ENCODE assay signal across 20 cellular contexts in genomic region chr6:129269076-129269475, GRCh38.
A peak's percentile ranks its signal among the peaks of the same experiment; 100 is the strongest.
DNase-seq lines count a peak whose midpoint lies in the region; ATAC-seq, FAIRE-seq and TF ChIP-seq lines count a peak whose summit lies in the region.
"Had no signal": no experiment of that assay in that cellular context is flagged by ENCODE, and none has a peak within 500 bp of the region (broad histone marks: within the 10 kb centered on the region; RNA-seq: fewer than 3 reads in every experiment).

No MANE protein-coding gene starts in this region.

- DNase-seq in left ventricle myocardium inferior = no peak
- no peak for DNase-seq in cardiac septum (ENCODE audit: low spot score)
- DNase-seq in choroid plexus epithelial cell (ENCODE audit: low read depth) = peak; percentile 56
- no peak for DNase-seq in NCI-H748 treated with DMSO at 0.1 percent for 48 hours (lab: John Stamatoyannopoulos, UW)
- no peak for DNase-seq in GM23338 (ENCODE audit: low spot score)
- no peak for DNase-seq in AML-193 (lab: John Stamatoyannopoulos, UW)
- DNase-seq: CD4-positive, alpha-beta memory T cell; DMS153; DMS79; GDM1; GOT3; H7; HFFc6 had no signal

- peaks cover 47% of the 10 kb centered on the region for H3K36me3 ChIP-seq in left ventricle myocardium inferior
- no peaks in the 10 kb centered on the region for H3K36me3 ChIP-seq in GM23338 (ENCODE audit: insufficient read depth)
- H3K36me3 ChIP-seq: BLaER1 had no signal

- H3F3A ChIP-seq in GM23338 (replicated peaks; ENCODE audit: low read depth) = no peaks in the 10 kb centered on the region

- no peaks in the 10 kb centered on the region for H3K9me3 ChIP-seq in left ventricle myocardium inferior (replicated peaks)
- H3K9me3 ChIP-seq: A549, BLaER1 had no signal

- no peaks in the 10 kb centered on the region for H3K9me3 Mint-ChIP-seq in GM23338
- H3K9me3 Mint-ChIP-seq: CD4-positive, alpha-beta memory T cell; HFFc6 had no signal

- H3K4me2 ChIP-seq in GM23338 = no peak overlapping the region
- H3K4me2 ChIP-seq: A549, BLaER1 had no signal

- no peak overlapping the region for H3K4me3 ChIP-seq in left ventricle myocardium inferior
- H3K4me3 ChIP-seq in choroid plexus epithelial cell (ENCODE audit: low read depth, low read length) = no peak overlapping the region
- H3K4me3 ChIP-seq in GM23338 = no peak overlapping the region
- H3K4me3 ChIP-seq: A549, BLaER1, K562 had no signal

- no peak overlapping the region for H3K4me3 Mint-ChIP-seq in GM23338
- H3K4me3 Mint-ChIP-seq: CD14-positive monocyte; CD4-positive, alpha-beta memory T cell; HFFc6 had no signal

- H3K36me3 Mint-ChIP-seq in GM23338 (ENCODE audit: low read depth) = no peaks in the 10 kb centered on the region
- H3K36me3 Mint-ChIP-seq: CD14-positive monocyte; CD4-positive, alpha-beta memory T cell had no signal

- ATAC-seq in GM23338 = no peak
- ATAC-seq: A549, HCT116, K562 had no signal

- H3K27ac Mint-ChIP-seq in GM23338 = no peak overlapping the region
- H3K27ac Mint-ChIP-seq: CD14-positive monocyte; CD4-positive, alpha-beta memory T cell; HFFc6 had no signal

- TF ChIP-seq CTCF in left ventricle myocardium inferior (IDR thresholded peaks at IDR 0.05; ENCODE audit: borderline replicate concordance) = no peak
- no peak for TF ChIP-seq CTCF in choroid plexus epithelial cell (conservative IDR thresholded peaks at IDR 0.05; ENCODE audit: low read depth, low read length)
- TF ChIP-seq CTCF in GM23338 (conservative IDR thresholded peaks at IDR 0.05; ENCODE audit: low read depth in 2 of 2) = no peak

- H3K27me3 ChIP-seq in left ventricle myocardium inferior (ENCODE audit: low read depth) (no peaks in the 10 kb centered on the region), GM23338 (ENCODE audit: insufficient read depth) (no peaks in the 10 kb centered on the region)
- H3K27me3 ChIP-seq: BLaER1 had no signal

- H3K27ac ChIP-seq in left ventricle myocardium inferior (replicated peaks) (peak overlapping the region; percentile 2), GM23338 (ENCODE audit: low read depth) (no peak overlapping the region)
- H3K27ac ChIP-seq: 22Rv1, A549, BLaER1 had no signal

- no peak overlapping the region for H2AFZ ChIP-seq in GM23338

- H3K4me1 ChIP-seq in left ventricle myocardium inferior (peaks cover 60% of the 10 kb centered on the region), GM23338 (ENCODE audit: insufficient read depth) (peaks cover 25% of the 10 kb centered on the region; the same call in 1 of the 2 replicates)
- H3K4me1 ChIP-seq: A549, BLaER1 had no signal

- no peaks in the 10 kb centered on the region for H3K9me2 ChIP-seq in GM23338 (ENCODE audit: insufficient read depth)

- intact Hi-C loops in left ventricle myocardium inferior (cut with micrococcal nuclease) (no loop called here), cardiac septum (cut with DNase I) (no loop called here)

- FAIRE-seq in islet of Langerhans (lab: Jason Lieb, UNC) = peak; percentile 41
- FAIRE-seq: A549, K562 had no signal

- H3K27me3 Mint-ChIP-seq in GM23338 (ENCODE audit: insufficient read depth, low read depth, poor library complexity) = no peaks in the 10 kb centered on the region

- H3K79me2 ChIP-seq in GM23338 (replicated peaks; ENCODE audit: insufficient read depth) = no peaks in the 10 kb centered on the region

- peaks cover 25% of the 10 kb centered on the region for H3K4me1 Mint-ChIP-seq in GM23338
- H3K4me1 Mint-ChIP-seq: CD14-positive monocyte had no signal

- H4K20me1 ChIP-seq in GM23338 (replicated peaks; ENCODE audit: insufficient read depth) = no peaks in the 10 kb centered on the region
- H4K20me1 ChIP-seq: BLaER1 had no signal

TF ChIP-seq in GM23338, 12 proteins besides CTCF, POLR2A, EP300 and RAD21:
- TF ChIP-seq NANOG (IDR thresholded peaks at IDR 0.05; ENCODE audit: borderline replicate concordance) (no peak), EZH2phosphoT487 (IDR thresholded peaks at IDR 0.05; ENCODE audit: unreplicated experiment) (no peak), ZNF331 (CRISPR knock-in tag; IDR thresholded peaks at IDR 0.05; ENCODE audit: low read depth) (no peak), POLR2AphosphoS5 (IDR thresholded peaks at IDR 0.05; ENCODE audit: low read depth) (no peak)
TF ChIP-seq in GM23338: peak in this region for 0.
